Comparison of ENCODE assay signal across 34 cellular contexts in the genomic region with DNA sequence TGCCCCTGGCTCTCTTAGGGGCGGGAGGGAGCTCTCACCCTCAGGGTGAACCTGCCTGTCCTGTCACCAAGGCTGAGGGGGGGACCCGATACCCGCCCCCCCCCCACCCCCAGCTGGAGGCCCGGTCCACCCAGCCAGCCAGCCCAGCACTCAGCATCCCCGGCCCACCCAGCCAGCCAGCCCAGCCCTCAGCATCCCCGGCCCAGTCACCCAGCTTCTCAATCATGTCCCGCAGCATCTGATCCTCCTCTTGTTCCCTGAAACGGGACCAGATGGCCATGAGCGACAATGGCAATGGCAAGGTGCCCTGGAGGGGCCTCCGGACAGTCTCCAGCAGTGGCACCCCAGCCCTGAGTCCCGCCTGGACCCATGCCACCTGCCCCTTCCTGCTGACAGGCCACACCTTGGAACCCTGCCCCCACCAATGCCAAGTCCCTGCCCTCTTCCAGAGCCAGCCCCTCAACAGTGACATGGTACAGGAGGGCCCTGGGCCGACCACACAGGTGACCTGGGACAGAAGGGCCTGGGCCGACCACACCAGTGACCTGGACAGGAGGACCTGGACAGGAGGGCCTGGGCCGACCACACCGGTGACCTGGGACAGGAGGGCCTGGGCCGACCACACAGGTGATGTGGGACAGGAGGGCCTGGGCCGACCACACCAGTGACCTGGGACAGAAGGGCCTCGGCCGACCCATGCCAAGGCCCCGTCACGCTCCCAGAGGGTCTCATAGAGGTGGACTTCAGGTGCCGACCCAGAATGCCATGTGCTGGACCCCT.
"Had no signal": no experiment of that assay in that cellular context is flagged by ENCODE, and none has a peak within 500 bp of the region (broad histone marks: within the 10 kb centered on the region; RNA-seq: fewer than 3 reads in every experiment).

No MANE protein-coding gene starts in this region.

- H3K27me3 ChIP-seq: adrenal gland, brain microvascular endothelial cell had no signal

- DNase-seq: activated B cell treated with CpG ODN at 0.5 μM for 24 hours; activated CD4-positive, alpha-beta memory T cell treated with anti-CD3 and anti-CD28 coated beads for 36 hours; activated CD4-positive, alpha-beta T cell treated with anti-CD3 and anti-CD28 coated beads for 4 hours; activated CD4-positive, alpha-beta T cell treated with anti-CD3 and anti-CD28 coated beads, Interleukin-2, amount 10 ng/mL, durations not matched to agents 24 days and 14 days; activated CD4-positive, alpha-beta T cell treated with anti-CD3 and anti-CD28 coated beads, Interleukin-2, amount 50 U/mL, for 1 hour; activated CD4-positive, alpha-beta T cell treated with anti-CD3 and anti-CD28 coated beads, Interleukin-2, amount 50 U/mL, for 4 hours; activated CD4-positive, CD25-positive, alpha-beta regulatory T cell treated with anti-CD3 and anti-CD28 coated beads, Interleukin-2, amount 50 U/mL, for 72 hours; activated CD8-positive, alpha-beta memory T cell treated with anti-CD3 and anti-CD28 coated beads, Interleukin-2, amount 50 U/mL, for 4 hours; activated CD8-positive, alpha-beta T cell treated with anti-CD3 and anti-CD28 coated beads for 36 hours; activated effector memory CD4-positive, alpha-beta T cell treated with anti-CD3 and anti-CD28 coated beads, Interleukin-2, amount 50 U/mL, for 16 hours; activated gamma-delta T cell treated with Interleukin-2 at 50 U/mL for 16 hours; activated naive CD4-positive, alpha-beta T cell; activated naive CD4-positive, alpha-beta T cell treated with anti-CD3 and anti-CD28 coated beads for 36 hours; activated naive CD4-positive, alpha-beta T cell treated with anti-CD3 and anti-CD28 coated beads, Interleukin-2, amount 50 U/mL, for 16 hours; activated naive CD8-positive, alpha-beta T cell treated with anti-CD3 and anti-CD28 coated beads for 36 hours; activated T-cell treated with anti-CD3 and anti-CD28 coated beads for 4 hours; activated T-cell treated with anti-CD3 and anti-CD28 coated beads, Interleukin-2, amount 50 U/mL, for 1 hour; activated T-cell treated with anti-CD3 and anti-CD28 coated beads, Interleukin-2, amount 50 U/mL, for 4 hours; activated T-cell treated with anti-CD3 and anti-CD28 coated beads, Interleukin-2, amount 50 U/mL, for 72 hours; adrenal gland; amniotic stem cell; aorta; body of pancreas; brain microvascular endothelial cell; central memory CD4-positive, alpha-beta T cell; T-helper 1 cell; T-helper 2 cell; T-helper 9 cell had no signal

- H3K9me3 ChIP-seq: adrenal gland, body of pancreas, breast epithelium had no signal

- H3K4me1 ChIP-seq: adrenal gland, breast epithelium had no signal

- H3K27ac ChIP-seq: adrenal gland, body of pancreas, brain microvascular endothelial cell, breast epithelium, VCaP had no signal

- H3K36me3 ChIP-seq: breast epithelium had no signal

- ATAC-seq: activated CD8-positive, alpha-beta T cell treated with anti-CD3 and anti-CD28 coated beads for 36 hours; activated naive CD4-positive, alpha-beta T cell treated with anti-CD3 and anti-CD28 coated beads, Interleukin-2, amount 50 U/mL, for 72 hours; activated T-cell treated with anti-CD3 and anti-CD28 coated beads, Interleukin-2, amount 50 U/mL, for 4 hours; activated T-cell treated with anti-CD3 and anti-CD28 coated beads, Interleukin-2, amount 50 U/mL, for 72 hours; activated T-helper 17 cell treated with anti-CD3 and anti-CD28 coated beads, Interleukin-2, amount 50 U/mL, for 72 hours; body of pancreas had no signal

- H3K4me3 ChIP-seq: adrenal gland, body of pancreas, breast epithelium had no signal

- FAIRE-seq: astrocyte, TTC549 had no signal
